1 cellular context compared by ENCODE assay signal in the genomic region with DNA sequence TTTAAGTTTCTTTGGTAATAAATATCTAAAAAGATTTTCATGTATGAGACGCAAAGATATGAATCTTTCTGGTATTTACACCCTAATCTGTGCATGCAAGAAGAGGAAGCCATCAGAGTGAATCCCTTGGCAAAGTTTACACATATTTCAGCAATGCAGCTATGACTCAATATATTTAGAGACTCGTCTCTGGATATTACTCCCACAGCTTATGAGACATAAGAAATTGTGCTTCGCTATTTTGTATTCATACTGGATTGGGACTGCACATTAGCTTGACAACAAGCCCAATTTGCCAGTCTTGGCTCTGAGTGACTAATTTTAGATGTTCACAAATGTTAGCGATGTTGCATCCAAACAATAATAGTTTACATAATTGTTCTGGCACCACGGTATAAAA.
TF ChIP-seq lines count a peak whose summit lies in the region.

No MANE protein-coding gene starts in this region.

TF ChIP-seq in WTC11, 78 proteins besides CTCF, POLR2A, EP300 and RAD21 (continued from another document):
- TF ChIP-seq, protein P1, sequence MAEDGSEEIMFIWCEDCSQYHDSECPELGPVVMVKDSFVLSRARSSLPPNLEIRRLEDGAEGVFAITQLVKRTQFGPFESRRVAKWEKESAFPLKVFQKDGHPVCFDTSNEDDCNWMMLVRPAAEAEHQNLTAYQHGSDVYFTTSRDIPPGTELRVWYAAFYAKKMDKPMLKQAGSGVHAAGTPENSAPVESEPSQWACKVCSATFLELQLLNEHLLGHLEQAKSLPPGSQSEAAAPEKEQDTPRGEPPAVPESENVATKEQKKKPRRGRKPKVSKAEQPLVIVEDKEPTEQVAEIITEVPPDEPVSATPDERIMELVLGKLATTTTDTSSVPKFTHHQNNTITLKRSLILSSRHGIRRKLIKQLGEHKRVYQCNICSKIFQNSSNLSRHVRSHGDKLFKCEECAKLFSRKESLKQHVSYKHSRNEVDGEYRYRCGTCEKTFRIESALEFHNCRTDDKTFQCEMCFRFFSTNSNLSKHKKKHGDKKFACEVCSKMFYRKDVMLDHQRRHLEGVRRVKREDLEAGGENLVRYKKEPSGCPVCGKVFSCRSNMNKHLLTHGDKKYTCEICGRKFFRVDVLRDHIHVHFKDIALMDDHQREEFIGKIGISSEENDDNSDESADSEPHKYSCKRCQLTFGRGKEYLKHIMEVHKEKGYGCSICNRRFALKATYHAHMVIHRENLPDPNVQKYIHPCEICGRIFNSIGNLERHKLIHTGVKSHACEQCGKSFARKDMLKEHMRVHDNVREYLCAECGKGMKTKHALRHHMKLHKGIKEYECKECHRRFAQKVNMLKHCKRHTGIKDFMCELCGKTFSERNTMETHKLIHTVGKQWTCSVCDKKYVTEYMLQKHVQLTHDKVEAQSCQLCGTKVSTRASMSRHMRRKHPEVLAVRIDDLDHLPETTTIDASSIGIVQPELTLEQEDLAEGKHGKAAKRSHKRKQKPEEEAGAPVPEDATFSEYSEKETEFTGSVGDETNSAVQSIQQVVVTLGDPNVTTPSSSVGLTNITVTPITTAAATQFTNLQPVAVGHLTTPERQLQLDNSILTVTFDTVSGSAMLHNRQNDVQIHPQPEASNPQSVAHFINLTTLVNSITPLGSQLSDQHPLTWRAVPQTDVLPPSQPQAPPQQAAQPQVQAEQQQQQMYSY (CRISPR knock-in tag; IDR thresholded peaks at IDR 0.05) = no peak
- TF ChIP-seq HMGA2 (CRISPR knock-in tag; IDR thresholded peaks at IDR 0.05) = no peak
- TF ChIP-seq IRF2 (CRISPR knock-in tag; IDR thresholded peaks at IDR 0.05; ENCODE audit: borderline replicate concordance, low read depth) = no peak
- TF ChIP-seq, protein P2, sequence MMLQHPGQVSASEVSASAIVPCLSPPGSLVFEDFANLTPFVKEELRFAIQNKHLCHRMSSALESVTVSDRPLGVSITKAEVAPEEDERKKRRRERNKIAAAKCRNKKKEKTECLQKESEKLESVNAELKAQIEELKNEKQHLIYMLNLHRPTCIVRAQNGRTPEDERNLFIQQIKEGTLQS (CRISPR knock-in tag; conservative IDR thresholded peaks at IDR 0.05) = no peak
- TF ChIP-seq SP1 (CRISPR knock-in tag; conservative IDR thresholded peaks at IDR 0.05) = no peak
- no peak for TF ChIP-seq ZNF232 (CRISPR knock-in tag; IDR thresholded peaks at IDR 0.05)
- no peak for TF ChIP-seq TEAD1 (CRISPR knock-in tag; IDR thresholded peaks at IDR 0.05)
- TF ChIP-seq JUN (CRISPR knock-in tag; IDR thresholded peaks at IDR 0.05) = no peak
- no peak for TF ChIP-seq ZNF317 (CRISPR knock-in tag; IDR thresholded peaks at IDR 0.05; ENCODE audit: borderline replicate concordance, low read depth)
- no peak for TF ChIP-seq CBFB (CRISPR knock-in tag; IDR thresholded peaks at IDR 0.05; ENCODE audit: low read depth)
TF ChIP-seq in WTC11: peak in this region for 0.
